19 cellular contexts compared by ENCODE assay signal in genomic region chr17:71427801-71428200, GRCh38.
"Had no signal": no experiment of that assay in that cellular context is flagged by ENCODE, and none has a peak within 500 bp of the region (broad histone marks: within the 10 kb centered on the region; RNA-seq: fewer than 3 reads in every experiment).

No MANE protein-coding gene starts in this region.

- H3K4me3 Mint-ChIP-seq: activated B cell treated with CpG ODN at 0.5 μM for 24 hours; activated CD4-positive, alpha-beta T cell treated with anti-CD3 and anti-CD28 coated beads for 36 hours; activated naive CD8-positive, alpha-beta T cell treated with anti-CD3 and anti-CD28 coated beads, Interleukin-2, amount 10 ng/mL, durations not matched to agents 7 days and 5 days; activated T-cell treated with anti-CD3 and anti-CD28 coated beads, Interleukin-2, amount 50 U/mL, for 4 hours; mesothelial cell of epicardium; naive thymus-derived CD8-positive, alpha-beta T cell; stimulated activated memory B cell treated with anti-CD40 and anti-IgM and Interleukin-4, amounts not matched to agents 10 μg/mL and 1 μg/mL and 100 μg/mL, for 72 hours had no signal

- H3K27me3 Mint-ChIP-seq: activated B cell treated with CpG ODN at 0.5 μM for 24 hours; activated CD4-positive, alpha-beta T cell treated with anti-CD3 and anti-CD28 coated beads for 36 hours; activated naive CD8-positive, alpha-beta T cell treated with anti-CD3 and anti-CD28 coated beads, Interleukin-2, amount 10 ng/mL, durations not matched to agents 7 days and 5 days; naive thymus-derived CD8-positive, alpha-beta T cell; stimulated activated memory B cell treated with anti-CD40 and anti-IgM and Interleukin-4, amounts not matched to agents 10 μg/mL and 1 μg/mL and 100 μg/mL, for 72 hours had no signal

- H3K36me3 Mint-ChIP-seq: activated naive CD8-positive, alpha-beta T cell treated with anti-CD3 and anti-CD28 coated beads, Interleukin-2, amount 10 ng/mL, durations not matched to agents 7 days and 5 days; stimulated activated memory B cell treated with anti-CD40 and anti-IgM and Interleukin-4, amounts not matched to agents 10 μg/mL and 1 μg/mL and 100 μg/mL, for 72 hours had no signal

- ATAC-seq: activated CD4-positive, alpha-beta T cell treated with anti-CD3 and anti-CD28 coated beads for 36 hours; activated T-cell treated with anti-CD3 and anti-CD28 coated beads, Interleukin-2, amount 50 U/mL, for 4 hours; left lobe of liver; naive thymus-derived CD8-positive, alpha-beta T cell; stimulated activated memory B cell treated with anti-CD40 and anti-IgM and Interleukin-4, amounts not matched to agents 10 μg/mL and 1 μg/mL and 100 μg/mL, for 72 hours had no signal

- H3K4me1 Mint-ChIP-seq: activated B cell treated with CpG ODN at 0.5 μM for 24 hours; activated CD4-positive, alpha-beta T cell treated with anti-CD3 and anti-CD28 coated beads for 36 hours; activated naive CD8-positive, alpha-beta T cell treated with anti-CD3 and anti-CD28 coated beads, Interleukin-2, amount 10 ng/mL, durations not matched to agents 7 days and 5 days; mesothelial cell of epicardium; naive thymus-derived CD8-positive, alpha-beta T cell; stimulated activated memory B cell treated with anti-CD40 and anti-IgM and Interleukin-4, amounts not matched to agents 10 μg/mL and 1 μg/mL and 100 μg/mL, for 72 hours had no signal

- DNase-seq: activated B cell treated with CpG ODN at 0.5 μM for 24 hours; activated CD4-positive, alpha-beta T cell treated with anti-CD3 and anti-CD28 coated beads for 36 hours; activated CD4-positive, alpha-beta T cell treated with anti-CD3 and anti-CD28 coated beads, Interleukin-2, amount 50 U/mL, for 4 hours; activated CD8-positive, alpha-beta memory T cell treated with anti-CD3 and anti-CD28 coated beads, Interleukin-2, amount 50 U/mL, for 48 hours; activated naive CD4-positive, alpha-beta T cell treated with Interleukin-2 at 50 U/mL for 16 hours; activated naive CD8-positive, alpha-beta T cell treated with anti-CD3 and anti-CD28 coated beads, Interleukin-2, amount 10 ng/mL, durations not matched to agents 7 days and 5 days; activated T-cell treated with anti-CD3 and anti-CD28 coated beads, Interleukin-2, amount 50 U/mL, for 4 hours; amygdala; erythroblast; foreskin melanocyte; naive thymus-derived CD8-positive, alpha-beta T cell; sigmoid colon; stimulated activated CD4-positive, alpha-beta T cell treated with anti-CD3 and anti-CD28 coated beads, Interleukin-15, amount 100 ng/mL, for 24 hours; stomach; T1000 had no signal

- H3K9me3 ChIP-seq: sigmoid colon, suprapubic skin had no signal

- H3K27ac Mint-ChIP-seq: activated B cell treated with CpG ODN at 0.5 μM for 24 hours; activated CD4-positive, alpha-beta T cell treated with anti-CD3 and anti-CD28 coated beads for 36 hours; activated naive CD8-positive, alpha-beta T cell treated with anti-CD3 and anti-CD28 coated beads, Interleukin-2, amount 10 ng/mL, durations not matched to agents 7 days and 5 days; mesothelial cell of epicardium; naive thymus-derived CD8-positive, alpha-beta T cell; stimulated activated memory B cell treated with anti-CD40 and anti-IgM and Interleukin-4, amounts not matched to agents 10 μg/mL and 1 μg/mL and 100 μg/mL, for 72 hours had no signal
